In the genomic region with DNA sequence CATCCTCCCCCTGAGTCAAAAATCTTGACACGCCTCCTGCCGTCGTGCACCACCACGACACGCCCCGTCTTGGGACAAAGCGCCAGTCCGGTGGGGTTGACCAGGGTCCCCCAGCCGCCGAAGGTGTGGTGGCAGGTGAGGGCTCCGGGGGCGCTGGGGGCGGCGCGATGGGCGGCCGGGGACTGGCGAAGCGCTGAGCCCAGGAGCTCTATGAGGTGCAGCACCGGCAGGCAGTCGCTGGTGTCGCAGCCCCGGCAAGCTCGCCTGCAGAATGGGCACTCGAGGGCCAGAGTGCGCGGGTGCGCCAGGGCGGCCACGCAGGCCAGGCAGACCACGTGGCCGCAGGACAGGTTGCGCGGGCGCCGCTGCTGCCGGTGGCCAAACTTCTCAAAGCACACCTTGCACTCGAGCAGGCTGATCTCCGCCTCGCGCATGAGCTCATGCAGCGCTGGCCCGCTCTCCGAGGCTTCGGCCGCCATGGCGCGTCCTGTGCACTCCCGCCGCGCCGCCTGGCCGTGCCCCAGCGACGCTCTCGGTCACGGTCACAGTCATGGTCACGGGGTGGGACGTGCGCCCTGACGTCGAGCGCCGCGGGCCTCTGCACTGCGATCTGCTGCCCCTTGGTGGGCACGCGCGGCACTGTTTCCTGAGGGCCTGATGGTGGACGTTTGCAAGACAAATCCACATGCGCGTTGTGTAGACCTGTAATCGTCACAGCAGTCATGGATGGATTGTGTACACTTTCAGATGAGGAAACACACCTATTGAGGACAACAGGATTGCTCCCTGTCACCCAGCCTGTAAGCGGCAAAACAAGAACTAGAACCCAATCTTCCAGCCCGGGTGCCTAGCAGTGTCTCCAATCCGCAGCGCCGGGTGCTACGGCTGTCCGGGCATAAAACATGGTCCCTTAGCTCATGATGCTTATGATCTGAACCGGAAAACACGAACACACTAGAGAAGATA, we compare ENCODE assay signal across 1 cellular context.
TF ChIP-seq lines count a peak whose summit lies in the region.

A gene (minus strand): TSS at position 550 of the 966 bp plus-strand sequence. CDS start 71 bp downstream, at position 479.

TF ChIP-seq in HepG2, 621 proteins besides CTCF, POLR2A, EP300 and RAD21 (continued from another document and continues in another):
- TF ChIP-seq, protein P1, sequence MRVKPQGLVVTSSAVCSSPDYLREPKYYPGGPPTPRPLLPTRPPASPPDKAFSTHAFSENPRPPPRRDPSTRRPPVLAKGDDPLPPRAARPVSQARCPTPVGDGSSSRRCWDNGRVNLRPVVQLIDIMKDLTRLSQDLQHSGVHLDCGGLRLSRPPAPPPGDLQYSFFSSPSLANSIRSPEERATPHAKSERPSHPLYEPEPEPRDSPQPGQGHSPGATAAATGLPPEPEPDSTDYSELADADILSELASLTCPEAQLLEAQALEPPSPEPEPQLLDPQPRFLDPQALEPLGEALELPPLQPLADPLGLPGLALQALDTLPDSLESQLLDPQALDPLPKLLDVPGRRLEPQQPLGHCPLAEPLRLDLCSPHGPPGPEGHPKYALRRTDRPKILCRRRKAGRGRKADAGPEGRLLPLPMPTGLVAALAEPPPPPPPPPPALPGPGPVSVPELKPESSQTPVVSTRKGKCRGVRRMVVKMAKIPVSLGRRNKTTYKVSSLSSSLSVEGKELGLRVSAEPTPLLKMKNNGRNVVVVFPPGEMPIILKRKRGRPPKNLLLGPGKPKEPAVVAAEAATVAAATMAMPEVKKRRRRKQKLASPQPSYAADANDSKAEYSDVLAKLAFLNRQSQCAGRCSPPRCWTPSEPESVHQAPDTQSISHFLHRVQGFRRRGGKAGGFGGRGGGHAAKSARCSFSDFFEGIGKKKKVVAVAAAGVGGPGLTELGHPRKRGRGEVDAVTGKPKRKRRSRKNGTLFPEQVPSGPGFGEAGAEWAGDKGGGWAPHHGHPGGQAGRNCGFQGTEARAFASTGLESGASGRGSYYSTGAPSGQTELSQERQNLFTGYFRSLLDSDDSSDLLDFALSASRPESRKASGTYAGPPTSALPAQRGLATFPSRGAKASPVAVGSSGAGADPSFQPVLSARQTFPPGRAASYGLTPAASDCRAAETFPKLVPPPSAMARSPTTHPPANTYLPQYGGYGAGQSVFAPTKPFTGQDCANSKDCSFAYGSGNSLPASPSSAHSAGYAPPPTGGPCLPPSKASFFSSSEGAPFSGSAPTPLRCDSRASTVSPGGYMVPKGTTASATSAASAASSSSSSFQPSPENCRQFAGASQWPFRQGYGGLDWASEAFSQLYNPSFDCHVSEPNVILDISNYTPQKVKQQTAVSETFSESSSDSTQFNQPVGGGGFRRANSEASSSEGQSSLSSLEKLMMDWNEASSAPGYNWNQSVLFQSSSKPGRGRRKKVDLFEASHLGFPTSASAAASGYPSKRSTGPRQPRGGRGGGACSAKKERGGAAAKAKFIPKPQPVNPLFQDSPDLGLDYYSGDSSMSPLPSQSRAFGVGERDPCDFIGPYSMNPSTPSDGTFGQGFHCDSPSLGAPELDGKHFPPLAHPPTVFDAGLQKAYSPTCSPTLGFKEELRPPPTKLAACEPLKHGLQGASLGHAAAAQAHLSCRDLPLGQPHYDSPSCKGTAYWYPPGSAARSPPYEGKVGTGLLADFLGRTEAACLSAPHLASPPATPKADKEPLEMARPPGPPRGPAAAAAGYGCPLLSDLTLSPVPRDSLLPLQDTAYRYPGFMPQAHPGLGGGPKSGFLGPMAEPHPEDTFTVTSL (CRISPR knock-in tag; IDR thresholded peaks at IDR 0.05; ENCODE audit: borderline replicate concordance) = peak; percentile 89
- peak; percentile 94; the same call in 1 of the 2 replicates for TF ChIP-seq ZFP37 (CRISPR knock-in tag; IDR thresholded peaks at IDR 0.05; ENCODE audit: borderline replicate concordance)
- TF ChIP-seq SRF (IDR thresholded peaks at IDR 0.05; ENCODE audit: low read depth, low read length) = no peak
- TF ChIP-seq KLF15 (CRISPR knock-in tag; IDR thresholded peaks at IDR 0.05; ENCODE audit: borderline replicate concordance) = peak; percentile 75; the same call in 1 of the 2 replicates
- peak; percentile 91 for TF ChIP-seq ZSCAN31 (CRISPR knock-in tag; IDR thresholded peaks at IDR 0.05; ENCODE audit: low read depth)
- no peak for TF ChIP-seq HNRNPK (IDR thresholded peaks at IDR 0.05; ENCODE audit: low read depth, low read length, poor library complexity, severe bottlenecking)
- TF ChIP-seq ZSCAN21 (CRISPR knock-in tag; IDR thresholded peaks at IDR 0.05; ENCODE audit: borderline replicate concordance) = peak; percentile 89; the same call in 1 of the 2 replicates
- TF ChIP-seq ZNF333 (CRISPR knock-in tag; IDR thresholded peaks at IDR 0.05; ENCODE audit: borderline replicate concordance) = peak; percentile 95
- TF ChIP-seq TBP (CRISPR knock-in tag; IDR thresholded peaks at IDR 0.05) = 0 out of 2 replicates have a peak, but pooled peaks have one; percentile 82
- TF ChIP-seq, protein P2, sequence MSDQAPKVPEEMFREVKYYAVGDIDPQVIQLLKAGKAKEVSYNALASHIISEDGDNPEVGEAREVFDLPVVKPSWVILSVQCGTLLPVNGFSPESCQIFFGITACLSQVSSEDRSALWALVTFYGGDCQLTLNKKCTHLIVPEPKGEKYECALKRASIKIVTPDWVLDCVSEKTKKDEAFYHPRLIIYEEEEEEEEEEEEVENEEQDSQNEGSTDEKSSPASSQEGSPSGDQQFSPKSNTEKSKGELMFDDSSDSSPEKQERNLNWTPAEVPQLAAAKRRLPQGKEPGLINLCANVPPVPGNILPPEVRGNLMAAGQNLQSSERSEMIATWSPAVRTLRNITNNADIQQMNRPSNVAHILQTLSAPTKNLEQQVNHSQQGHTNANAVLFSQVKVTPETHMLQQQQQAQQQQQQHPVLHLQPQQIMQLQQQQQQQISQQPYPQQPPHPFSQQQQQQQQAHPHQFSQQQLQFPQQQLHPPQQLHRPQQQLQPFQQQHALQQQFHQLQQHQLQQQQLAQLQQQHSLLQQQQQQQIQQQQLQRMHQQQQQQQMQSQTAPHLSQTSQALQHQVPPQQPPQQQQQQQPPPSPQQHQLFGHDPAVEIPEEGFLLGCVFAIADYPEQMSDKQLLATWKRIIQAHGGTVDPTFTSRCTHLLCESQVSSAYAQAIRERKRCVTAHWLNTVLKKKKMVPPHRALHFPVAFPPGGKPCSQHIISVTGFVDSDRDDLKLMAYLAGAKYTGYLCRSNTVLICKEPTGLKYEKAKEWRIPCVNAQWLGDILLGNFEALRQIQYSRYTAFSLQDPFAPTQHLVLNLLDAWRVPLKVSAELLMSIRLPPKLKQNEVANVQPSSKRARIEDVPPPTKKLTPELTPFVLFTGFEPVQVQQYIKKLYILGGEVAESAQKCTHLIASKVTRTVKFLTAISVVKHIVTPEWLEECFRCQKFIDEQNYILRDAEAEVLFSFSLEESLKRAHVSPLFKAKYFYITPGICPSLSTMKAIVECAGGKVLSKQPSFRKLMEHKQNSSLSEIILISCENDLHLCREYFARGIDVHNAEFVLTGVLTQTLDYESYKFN (CRISPR knock-in tag; conservative IDR thresholded peaks at IDR 0.05) = peak; percentile 74; the same call in 1 of the 2 replicates
- TF ChIP-seq XBP1 (CRISPR knock-in tag; IDR thresholded peaks at IDR 0.05) = no peak
- no peak for TF ChIP-seq ZNF816 (CRISPR knock-in tag; IDR thresholded peaks at IDR 0.05; ENCODE audit: borderline replicate concordance)
- TF ChIP-seq ZNF292 (CRISPR knock-in tag; IDR thresholded peaks at IDR 0.05; ENCODE audit: borderline replicate concordance, low read depth) = peak; percentile 62; the same call in 1 of the 2 replicates
- TF ChIP-seq HDAC1 (CRISPR knock-in tag; IDR thresholded peaks at IDR 0.05) = peak; percentile 97
- peak; percentile 84 for TF ChIP-seq ZFX (CRISPR knock-in tag; IDR thresholded peaks at IDR 0.05; ENCODE audit: low read depth)
- peak; percentile 92 for TF ChIP-seq ISL2 (CRISPR knock-in tag; IDR thresholded peaks at IDR 0.05)
- TF ChIP-seq, protein P3, sequence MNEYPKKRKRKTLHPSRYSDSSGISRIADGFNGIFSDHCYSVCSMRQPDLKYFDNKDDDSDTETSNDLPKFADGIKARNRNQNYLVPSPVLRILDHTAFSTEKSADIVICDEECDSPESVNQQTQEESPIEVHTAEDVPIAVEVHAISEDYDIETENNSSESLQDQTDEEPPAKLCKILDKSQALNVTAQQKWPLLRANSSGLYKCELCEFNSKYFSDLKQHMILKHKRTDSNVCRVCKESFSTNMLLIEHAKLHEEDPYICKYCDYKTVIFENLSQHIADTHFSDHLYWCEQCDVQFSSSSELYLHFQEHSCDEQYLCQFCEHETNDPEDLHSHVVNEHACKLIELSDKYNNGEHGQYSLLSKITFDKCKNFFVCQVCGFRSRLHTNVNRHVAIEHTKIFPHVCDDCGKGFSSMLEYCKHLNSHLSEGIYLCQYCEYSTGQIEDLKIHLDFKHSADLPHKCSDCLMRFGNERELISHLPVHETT (CRISPR knock-in tag; conservative IDR thresholded peaks at IDR 0.05) = peak; percentile 92
- 0 out of 2 replicates have a peak, but pooled peaks have one; percentile 14 for TF ChIP-seq GLI4 (CRISPR knock-in tag; IDR thresholded peaks at IDR 0.05; ENCODE audit: borderline replicate concordance)
- TF ChIP-seq, protein P4, sequence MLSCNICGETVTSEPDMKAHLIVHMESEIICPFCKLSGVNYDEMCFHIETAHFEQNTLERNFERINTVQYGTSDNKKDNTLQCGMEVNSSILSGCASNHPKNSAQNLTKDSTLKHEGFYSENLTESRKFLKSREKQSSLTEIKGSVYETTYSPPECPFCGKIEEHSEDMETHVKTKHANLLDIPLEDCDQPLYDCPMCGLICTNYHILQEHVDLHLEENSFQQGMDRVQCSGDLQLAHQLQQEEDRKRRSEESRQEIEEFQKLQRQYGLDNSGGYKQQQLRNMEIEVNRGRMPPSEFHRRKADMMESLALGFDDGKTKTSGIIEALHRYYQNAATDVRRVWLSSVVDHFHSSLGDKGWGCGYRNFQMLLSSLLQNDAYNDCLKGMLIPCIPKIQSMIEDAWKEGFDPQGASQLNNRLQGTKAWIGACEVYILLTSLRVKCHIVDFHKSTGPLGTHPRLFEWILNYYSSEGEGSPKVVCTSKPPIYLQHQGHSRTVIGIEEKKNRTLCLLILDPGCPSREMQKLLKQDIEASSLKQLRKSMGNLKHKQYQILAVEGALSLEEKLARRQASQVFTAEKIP (CRISPR knock-in tag; IDR thresholded peaks at IDR 0.05; ENCODE audit: borderline replicate concordance) = no peak
- TF ChIP-seq, protein P5, sequence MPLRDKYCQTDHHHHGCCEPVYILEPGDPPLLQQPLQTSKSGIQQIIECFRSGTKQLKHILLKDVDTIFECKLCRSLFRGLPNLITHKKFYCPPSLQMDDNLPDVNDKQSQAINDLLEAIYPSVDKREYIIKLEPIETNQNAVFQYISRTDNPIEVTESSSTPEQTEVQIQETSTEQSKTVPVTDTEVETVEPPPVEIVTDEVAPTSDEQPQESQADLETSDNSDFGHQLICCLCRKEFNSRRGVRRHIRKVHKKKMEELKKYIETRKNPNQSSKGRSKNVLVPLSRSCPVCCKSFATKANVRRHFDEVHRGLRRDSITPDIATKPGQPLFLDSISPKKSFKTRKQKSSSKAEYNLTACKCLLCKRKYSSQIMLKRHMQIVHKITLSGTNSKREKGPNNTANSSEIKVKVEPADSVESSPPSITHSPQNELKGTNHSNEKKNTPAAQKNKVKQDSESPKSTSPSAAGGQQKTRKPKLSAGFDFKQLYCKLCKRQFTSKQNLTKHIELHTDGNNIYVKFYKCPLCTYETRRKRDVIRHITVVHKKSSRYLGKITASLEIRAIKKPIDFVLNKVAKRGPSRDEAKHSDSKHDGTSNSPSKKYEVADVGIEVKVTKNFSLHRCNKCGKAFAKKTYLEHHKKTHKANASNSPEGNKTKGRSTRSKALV (CRISPR knock-in tag; IDR thresholded peaks at IDR 0.05) = peak; percentile 94
- TF ChIP-seq ZNF224 (CRISPR knock-in tag; IDR thresholded peaks at IDR 0.05) = peak; percentile 96; the same call in 1 of the 2 replicates
- TF ChIP-seq, protein P6, sequence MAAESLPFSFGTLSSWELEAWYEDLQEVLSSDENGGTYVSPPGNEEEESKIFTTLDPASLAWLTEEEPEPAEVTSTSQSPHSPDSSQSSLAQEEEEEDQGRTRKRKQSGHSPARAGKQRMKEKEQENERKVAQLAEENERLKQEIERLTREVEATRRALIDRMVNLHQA (CRISPR knock-in tag; IDR thresholded peaks at IDR 0.05) = 0 out of 2 replicates have a peak, but pooled peaks have one; percentile 32
- peak; percentile 96; the same call in 1 of the 2 replicates for TF ChIP-seq NFKB2 (CRISPR knock-in tag; IDR thresholded peaks at IDR 0.05; ENCODE audit: borderline replicate concordance)
- peak; percentile 99 for TF ChIP-seq ZNF589 (CRISPR knock-in tag; conservative IDR thresholded peaks at IDR 0.05)
- TF ChIP-seq ZNF468 (CRISPR knock-in tag; IDR thresholded peaks at IDR 0.05) = peak; percentile 83; the same call in 1 of the 2 replicates
- TF ChIP-seq ZNF777 (CRISPR knock-in tag; IDR thresholded peaks at IDR 0.05) = peak; percentile 94
- TF ChIP-seq, protein P7, sequence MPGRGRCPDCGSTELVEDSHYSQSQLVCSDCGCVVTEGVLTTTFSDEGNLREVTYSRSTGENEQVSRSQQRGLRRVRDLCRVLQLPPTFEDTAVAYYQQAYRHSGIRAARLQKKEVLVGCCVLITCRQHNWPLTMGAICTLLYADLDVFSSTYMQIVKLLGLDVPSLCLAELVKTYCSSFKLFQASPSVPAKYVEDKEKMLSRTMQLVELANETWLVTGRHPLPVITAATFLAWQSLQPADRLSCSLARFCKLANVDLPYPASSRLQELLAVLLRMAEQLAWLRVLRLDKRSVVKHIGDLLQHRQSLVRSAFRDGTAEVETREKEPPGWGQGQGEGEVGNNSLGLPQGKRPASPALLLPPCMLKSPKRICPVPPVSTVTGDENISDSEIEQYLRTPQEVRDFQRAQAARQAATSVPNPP (CRISPR knock-in tag; IDR thresholded peaks at IDR 0.05) = peak; percentile 96; the same call in 1 of the 2 replicates
- peak; percentile 100 for TF ChIP-seq RXRA (CRISPR knock-in tag; IDR thresholded peaks at IDR 0.05)
- TF ChIP-seq SOX6 (IDR thresholded peaks at IDR 0.05) = no peak
- TF ChIP-seq SOX6 (CRISPR knock-in tag; IDR thresholded peaks at IDR 0.05) = peak; percentile 93
- no peak for TF ChIP-seq ONECUT2 (CRISPR knock-in tag; IDR thresholded peaks at IDR 0.05)
- TF ChIP-seq DNMT3B (CRISPR knock-in tag; conservative IDR thresholded peaks at IDR 0.05) = 0 out of 2 replicates have a peak, but pooled peaks have one; percentile 80
- TF ChIP-seq ZNF430 (CRISPR knock-in tag; IDR thresholded peaks at IDR 0.05) = peak; percentile 99
- 0 out of 2 replicates have a peak, but pooled peaks have one; percentile 12 for TF ChIP-seq SIX1 (CRISPR knock-in tag; IDR thresholded peaks at IDR 0.05; ENCODE audit: borderline replicate concordance)
- TF ChIP-seq NFE2L2 (IDR thresholded peaks at IDR 0.05; ENCODE audit: low read length) = no peak
- TF ChIP-seq, protein P8, sequence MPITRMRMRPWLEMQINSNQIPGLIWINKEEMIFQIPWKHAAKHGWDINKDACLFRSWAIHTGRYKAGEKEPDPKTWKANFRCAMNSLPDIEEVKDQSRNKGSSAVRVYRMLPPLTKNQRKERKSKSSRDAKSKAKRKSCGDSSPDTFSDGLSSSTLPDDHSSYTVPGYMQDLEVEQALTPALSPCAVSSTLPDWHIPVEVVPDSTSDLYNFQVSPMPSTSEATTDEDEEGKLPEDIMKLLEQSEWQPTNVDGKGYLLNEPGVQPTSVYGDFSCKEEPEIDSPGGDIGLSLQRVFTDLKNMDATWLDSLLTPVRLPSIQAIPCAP (CRISPR knock-in tag; IDR thresholded peaks at IDR 0.05; ENCODE audit: low read depth) = peak; percentile 90; the same call in 1 of the 2 replicates
